In genomic region chr1:21672478-21673276, GRCh38 we compare ENCODE assay signal across 8 cellular contexts. TPM values are rescaled to one million over a fixed set of nuclear protein-coding genes. Genes with fewer than 3 reads are reported as not detected.
DNase-seq lines count a peak whose midpoint lies in the region; ATAC-seq and TF ChIP-seq lines count a peak whose summit lies in the region.
"Had no signal": no experiment of that assay in that cellular context is flagged by ENCODE, and none has a peak within 500 bp of the region (broad histone marks: within the 10 kb centered on the region; RNA-seq: fewer than 3 reads in every experiment).

No MANE protein-coding gene starts in this region.

- H3K36me3 ChIP-seq in stomach = peaks cover 0 to 11% (median 10%) of the 10 kb centered on the region in 4 donors

- H3K27ac ChIP-seq in stomach = peak overlapping the region in 4 of 5 donors; percentile 25 to 60 (median 48)

- H3K9me3 ChIP-seq in stomach = no peaks in the 10 kb centered on the region

- H3K27me3 ChIP-seq in stomach = peaks cover 0 to 34% (median 24%) of the 10 kb centered on the region in 3 donors

- intact Hi-C loops in stomach (cut with DNase I; ENCODE audit: low total_unique reads) = no loop called here

- no peak for TF ChIP-seq POLR2A in stomach (IDR thresholded peaks at IDR 0.05)

- DNase-seq in GM03348 (ENCODE audit: low spot score) = peak; percentile 50
- peak; percentile 14 for DNase-seq in NCI-H226
- peak; percentile 31 for DNase-seq in fibroblast of peridontal ligament (ENCODE audit: extremely low read depth)
- no peak for DNase-seq in stomach
- no peak for DNase-seq in NCI-H1105 (lab: John Stamatoyannopoulos, UW)
- no peak for DNase-seq in hypothalamus (lab: John Stamatoyannopoulos, UW)
- DNase-seq: NCI-H1048 had no signal

- no peak for ATAC-seq in GM21515 (IDR thresholded peaks at IDR 0.05; ENCODE audit: unreplicated experiment)

- TF ChIP-seq CTCF in stomach (IDR thresholded peaks at IDR 0.05) = no peak

- no peak overlapping the region for H3K4me3 ChIP-seq in stomach

- 73 to 83% (median 81%) methylated on average over 10 of the region's 10 CpGs for WGBS in stomach, 5 donors

- TF ChIP-seq EP300 in stomach (IDR thresholded peaks at IDR 0.05) = no peak

- H3K4me1 ChIP-seq in stomach = peaks cover 33 to 59% (median 49%) of the 10 kb centered on the region in 4 donors

RNA-seq across cellular contexts. Expression of gene RAP1GAP, which starts 3.5 kb away (rescaled TPM):
- total RNA-seq in stomach = 100 to 1,000 TPM in 1 of 5 donors, 10 to 100 TPM in 4; 21.1 to 117 (median 60.6) TPM
- polyA plus RNA-seq in stomach = 10 to 100 TPM; 48.6 to 98.3 (median 57.9) TPM

Comparison
In these comparisons a context has a peak if more than half of its experiments do, and no peak if none do; other contexts are left out.
1. DNase-seq: peak in GM03348 (single experiment), NCI-H226 (single experiment) and fibroblast of peridontal ligament (single experiment); none in stomach (single experiment), NCI-H1105 (single experiment) and hypothalamus (0 of 51).